Comparison of ENCODE assay signal across 1 cellular context in the genomic region with DNA sequence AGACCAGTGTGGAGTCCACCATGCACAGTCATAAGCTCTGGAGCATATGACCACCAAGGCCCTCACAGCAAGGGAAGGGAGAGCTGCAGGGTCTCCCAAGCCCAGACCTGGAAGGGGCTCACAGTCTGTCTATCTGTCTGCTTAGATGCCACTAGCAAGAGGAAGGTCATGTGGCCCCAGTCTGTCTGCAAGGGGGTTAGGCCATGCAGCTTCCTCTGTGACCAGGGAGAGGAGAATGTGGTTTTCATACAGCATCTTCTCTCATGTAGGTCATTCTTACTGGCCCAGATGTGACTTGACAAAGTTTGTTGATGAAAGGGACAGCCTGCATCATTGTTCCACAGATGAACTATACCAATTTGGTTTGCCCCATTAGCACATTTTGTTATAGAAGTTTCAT.
TF ChIP-seq lines count a peak whose summit lies in the region.

No MANE protein-coding gene starts in this region.

TF ChIP-seq in GM23338, 12 proteins besides CTCF, POLR2A, EP300 and RAD21 (continued from another document):
- TF ChIP-seq EZH2phosphoT487 (IDR thresholded peaks at IDR 0.05; ENCODE audit: unreplicated experiment) (no peak), NANOG (IDR thresholded peaks at IDR 0.05; ENCODE audit: borderline replicate concordance) (no peak)
- TF ChIP-seq, protein P1, sequence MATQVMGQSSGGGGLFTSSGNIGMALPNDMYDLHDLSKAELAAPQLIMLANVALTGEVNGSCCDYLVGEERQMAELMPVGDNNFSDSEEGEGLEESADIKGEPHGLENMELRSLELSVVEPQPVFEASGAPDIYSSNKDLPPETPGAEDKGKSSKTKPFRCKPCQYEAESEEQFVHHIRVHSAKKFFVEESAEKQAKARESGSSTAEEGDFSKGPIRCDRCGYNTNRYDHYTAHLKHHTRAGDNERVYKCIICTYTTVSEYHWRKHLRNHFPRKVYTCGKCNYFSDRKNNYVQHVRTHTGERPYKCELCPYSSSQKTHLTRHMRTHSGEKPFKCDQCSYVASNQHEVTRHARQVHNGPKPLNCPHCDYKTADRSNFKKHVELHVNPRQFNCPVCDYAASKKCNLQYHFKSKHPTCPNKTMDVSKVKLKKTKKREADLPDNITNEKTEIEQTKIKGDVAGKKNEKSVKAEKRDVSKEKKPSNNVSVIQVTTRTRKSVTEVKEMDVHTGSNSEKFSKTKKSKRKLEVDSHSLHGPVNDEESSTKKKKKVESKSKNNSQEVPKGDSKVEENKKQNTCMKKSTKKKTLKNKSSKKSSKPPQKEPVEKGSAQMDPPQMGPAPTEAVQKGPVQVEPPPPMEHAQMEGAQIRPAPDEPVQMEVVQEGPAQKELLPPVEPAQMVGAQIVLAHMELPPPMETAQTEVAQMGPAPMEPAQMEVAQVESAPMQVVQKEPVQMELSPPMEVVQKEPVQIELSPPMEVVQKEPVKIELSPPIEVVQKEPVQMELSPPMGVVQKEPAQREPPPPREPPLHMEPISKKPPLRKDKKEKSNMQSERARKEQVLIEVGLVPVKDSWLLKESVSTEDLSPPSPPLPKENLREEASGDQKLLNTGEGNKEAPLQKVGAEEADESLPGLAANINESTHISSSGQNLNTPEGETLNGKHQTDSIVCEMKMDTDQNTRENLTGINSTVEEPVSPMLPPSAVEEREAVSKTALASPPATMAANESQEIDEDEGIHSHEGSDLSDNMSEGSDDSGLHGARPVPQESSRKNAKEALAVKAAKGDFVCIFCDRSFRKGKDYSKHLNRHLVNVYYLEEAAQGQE (IDR thresholded peaks at IDR 0.05; ENCODE audit: unreplicated experiment) = no peak
- TF ChIP-seq, protein P2, sequence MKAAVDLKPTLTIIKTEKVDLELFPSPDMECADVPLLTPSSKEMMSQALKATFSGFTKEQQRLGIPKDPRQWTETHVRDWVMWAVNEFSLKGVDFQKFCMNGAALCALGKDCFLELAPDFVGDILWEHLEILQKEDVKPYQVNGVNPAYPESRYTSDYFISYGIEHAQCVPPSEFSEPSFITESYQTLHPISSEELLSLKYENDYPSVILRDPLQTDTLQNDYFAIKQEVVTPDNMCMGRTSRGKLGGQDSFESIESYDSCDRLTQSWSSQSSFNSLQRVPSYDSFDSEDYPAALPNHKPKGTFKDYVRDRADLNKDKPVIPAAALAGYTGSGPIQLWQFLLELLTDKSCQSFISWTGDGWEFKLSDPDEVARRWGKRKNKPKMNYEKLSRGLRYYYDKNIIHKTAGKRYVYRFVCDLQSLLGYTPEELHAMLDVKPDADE (IDR thresholded peaks at IDR 0.05) = no peak
